ENCODE assay signal across 8 cellular contexts in the genomic region with DNA sequence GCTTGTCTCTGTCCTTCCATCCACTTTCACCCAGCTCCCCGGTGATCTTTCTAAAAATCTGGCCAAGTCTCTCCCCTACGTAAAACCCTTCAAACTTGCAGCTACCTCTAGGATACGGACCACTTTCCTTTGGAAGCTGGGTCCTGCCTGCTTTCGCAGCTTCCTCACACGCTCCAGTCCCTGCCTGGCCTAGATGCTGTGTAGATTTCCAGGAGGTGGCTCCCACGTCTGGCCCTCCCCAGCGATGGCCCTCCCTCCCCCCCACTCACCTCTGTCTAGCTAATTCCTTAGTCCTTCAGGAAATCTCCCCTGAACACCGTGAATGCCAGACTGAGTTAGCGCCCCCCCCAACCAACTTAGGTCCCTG. TPM values are rescaled to one million over a fixed set of nuclear protein-coding genes. Genes with fewer than 3 reads are reported as not detected.
DNase-seq lines count a peak whose midpoint lies in the region; ATAC-seq and TF ChIP-seq lines count a peak whose summit lies in the region.

No MANE protein-coding gene starts in this region.

- TF ChIP-seq CTCF in DOHH2 (IDR thresholded peaks at IDR 0.05; ENCODE audit: low read depth, low read length, poor library complexity, severe bottlenecking) (no peak), Loucy (conservative IDR thresholded peaks at IDR 0.05; ENCODE audit: low read length) (no peak), coronary artery (IDR thresholded peaks at IDR 0.05) (no peak), osteocyte (IDR thresholded peaks at IDR 0.05) (no peak)

- peaks cover 16% of the 10 kb centered on the region for H3K36me3 Mint-ChIP-seq in osteocyte (ENCODE audit: unreplicated experiment)

- no peaks in the 10 kb centered on the region for H3K9me3 Mint-ChIP-seq in osteocyte (ENCODE audit: unreplicated experiment)

- H4K20me1 ChIP-seq in DOHH2 (ENCODE audit: control insufficient read depth, insufficient read depth, low read depth, low read length) (peaks cover 16% of the 10 kb centered on the region), Loucy (ENCODE audit: insufficient read depth, low read length, poor library complexity, severe bottlenecking) (peaks cover 41% of the 10 kb centered on the region)

- H3K4me3 ChIP-seq in DOHH2 (ENCODE audit: low read length) = peak overlapping the region; percentile 96
- peak overlapping the region; percentile 98 for H3K4me3 ChIP-seq in Loucy (ENCODE audit: low read length, poor library complexity, severe bottlenecking)
- H3K4me3 ChIP-seq in coronary artery = peak overlapping the region; percentile 89

- H3K36me3 ChIP-seq in DOHH2 (ENCODE audit: control insufficient read depth, low read length) (peaks cover 41% of the 10 kb centered on the region), Loucy (ENCODE audit: insufficient read depth, low read length) (peaks cover 20% of the 10 kb centered on the region; the same call in 1 of the 2 replicates)

- H3K27me3 ChIP-seq in DOHH2 (ENCODE audit: control insufficient read depth, low read length) (no peaks in the 10 kb centered on the region), Loucy (ENCODE audit: insufficient read depth, low read length, poor library complexity, severe bottlenecking) (no peaks in the 10 kb centered on the region)

- H3K27ac Mint-ChIP-seq in osteocyte (ENCODE audit: unreplicated experiment) = peak overlapping the region; percentile 73

- H3K27me3 Mint-ChIP-seq in osteocyte (ENCODE audit: unreplicated experiment) = peaks cover 2% of the 10 kb centered on the region

- peaks cover 25% of the 10 kb centered on the region for H3K4me1 Mint-ChIP-seq in osteocyte (ENCODE audit: unreplicated experiment)

- peak overlapping the region; percentile 84 for H3K4me2 ChIP-seq in DOHH2 (ENCODE audit: low read length)
- peak overlapping the region; percentile 96 for H3K4me2 ChIP-seq in Loucy (ENCODE audit: low read depth, low read length, poor library complexity, severe bottlenecking)

- H3K4me3 Mint-ChIP-seq in osteocyte (ENCODE audit: unreplicated experiment) = peak overlapping the region; percentile 93

- H3K9ac ChIP-seq in Loucy (ENCODE audit: low read depth, low read length, poor library complexity, severe bottlenecking) = peak overlapping the region; percentile 98

- H3K9me2 ChIP-seq in DOHH2 (replicated peaks; ENCODE audit: control insufficient read depth, low read length) (no peaks in the 10 kb centered on the region), Loucy (replicated peaks; ENCODE audit: low read depth, low read length) (no peaks in the 10 kb centered on the region)

- DNase-seq in coronary artery (ENCODE audit: low spot score) = no peak
- no peak for DNase-seq in osteocyte (ENCODE audit: extremely low spot score, unreplicated experiment)
- DNase-seq in NCI-H2196 (lab: John Stamatoyannopoulos, UW; ENCODE audit: unreplicated experiment) = no peak
- no peak for DNase-seq in DMS79 (lab: John Stamatoyannopoulos, UW)
- DNase-seq in hypothalamus (lab: John Stamatoyannopoulos, UW) = no peak

- H2AFZ ChIP-seq in Loucy (ENCODE audit: low read length) = peak overlapping the region; percentile 99

- H3K79me2 ChIP-seq in DOHH2 (ENCODE audit: control insufficient read depth, low read length) (peaks cover 40% of the 10 kb centered on the region), Loucy (ENCODE audit: insufficient read depth, low read length) (peaks cover 44% of the 10 kb centered on the region)

- ATAC-seq in GM18520 (IDR thresholded peaks at IDR 0.05; ENCODE audit: unreplicated experiment) = no peak

- H3K27ac ChIP-seq in DOHH2 (ENCODE audit: low read depth, low read length) = no peak overlapping the region
- H3K27ac ChIP-seq in coronary artery = peak overlapping the region in 1 of 2 donors; percentile 82

- H3F3A ChIP-seq in DOHH2 (ENCODE audit: control insufficient read depth, insufficient read depth) (no peaks in the 10 kb centered on the region), Loucy (ENCODE audit: low read depth) (no peaks in the 10 kb centered on the region)

- H3K9me3 ChIP-seq in DOHH2 (ENCODE audit: control insufficient read depth, insufficient read depth, low read length) (no peaks in the 10 kb centered on the region), Loucy (ENCODE audit: insufficient read depth, low read depth, low read length) (no peaks in the 10 kb centered on the region)

- H3K4me1 ChIP-seq in DOHH2 (ENCODE audit: control insufficient read depth, low read length) (peaks cover 20% of the 10 kb centered on the region), Loucy (ENCODE audit: insufficient read depth, low read length, poor library complexity, severe bottlenecking) (peaks cover 25% of the 10 kb centered on the region)

RNA-seq across cellular contexts. Expression of a gene that starts 0.6 kb away (rescaled TPM):
- 87.0 and 87.2 TPM in 2 replicates for total RNA-seq in osteocyte

RNA-seq across cellular contexts. Expression of a gene that starts 24.9 kb away (rescaled TPM):
- total RNA-seq in osteocyte = 2.8 and 3.6 TPM in 2 replicates

RNA-seq across cellular contexts. Expression of a gene that starts 24.9 kb away (rescaled TPM):
- total RNA-seq in osteocyte = 54.5 and 59.0 TPM in 2 replicates

RNA-seq across cellular contexts. Expression of a gene that starts 28.1 kb away (rescaled TPM):
- total RNA-seq in osteocyte = 25.4 and 28.1 TPM in 2 replicates

RNA-seq across cellular contexts. Expression of a gene that starts 52.0 kb away (rescaled TPM):
- 31.6 and 32.0 TPM in 2 replicates for total RNA-seq in osteocyte
